ENCODE assay signal across 9 cellular contexts in the genomic region with DNA sequence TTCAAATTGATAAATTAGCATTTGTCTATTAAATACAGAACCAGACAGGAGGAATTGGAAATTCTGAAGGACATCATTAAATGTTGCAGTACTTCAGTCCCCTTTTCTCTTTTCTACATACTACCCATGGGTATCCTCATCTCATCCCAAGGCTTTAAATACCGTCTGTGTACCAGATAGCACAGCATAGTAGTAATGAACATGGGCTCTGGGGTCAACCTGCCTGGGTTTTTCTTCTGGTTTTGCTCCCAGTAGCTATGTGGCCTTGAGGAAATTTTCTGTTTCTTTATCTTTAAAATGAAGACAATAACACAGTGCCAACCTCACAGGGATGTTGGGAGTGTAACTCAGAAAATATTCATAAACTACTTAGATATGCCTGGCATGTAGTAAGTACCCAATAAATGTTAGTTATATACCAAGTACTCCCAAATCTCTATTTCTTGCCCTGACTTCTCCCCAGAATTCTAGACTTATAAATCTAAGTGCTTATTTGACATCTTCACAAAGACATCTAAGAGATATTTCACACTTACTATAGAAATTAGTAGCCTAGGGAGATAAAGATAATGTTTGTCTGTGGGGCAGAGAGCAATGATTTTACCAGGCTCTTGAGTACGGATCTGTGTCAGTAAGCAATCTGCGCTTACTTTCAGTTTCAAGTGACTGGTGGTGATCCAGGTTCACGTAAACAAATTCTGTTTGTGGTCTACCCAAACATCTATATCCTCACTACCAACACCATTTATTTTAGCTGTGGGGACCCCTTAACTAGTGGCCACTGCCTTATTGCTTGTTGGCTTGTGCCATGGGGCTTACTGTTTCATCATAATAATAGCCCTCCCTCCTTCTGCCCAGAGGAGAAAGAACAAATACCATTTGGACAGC. TPM values are rescaled to one million over a fixed set of nuclear protein-coding genes. Genes with fewer than 3 reads are reported as not detected.
A peak's percentile ranks its signal among the peaks of the same experiment; 100 is the strongest.
DNase-seq lines count a peak whose midpoint lies in the region; ATAC-seq and TF ChIP-seq lines count a peak whose summit lies in the region.
"Had no signal": no experiment of that assay in that cellular context is flagged by ENCODE, and none has a peak within 500 bp of the region (broad histone marks: within the 10 kb centered on the region; RNA-seq: fewer than 3 reads in every experiment).

No MANE protein-coding gene starts in this region.

- TF ChIP-seq CTCF in parathyroid adenoma (IDR thresholded peaks at IDR 0.05) = no peak

- DNase-seq in GF-D8 (lab: John Stamatoyannopoulos, UW) (no peak), glomerular visceral epithelial cell (ENCODE audit: extremely low spot score) (no peak), mucosa of gallbladder (ENCODE audit: low spot score) (no peak), Kasumi-1 (lab: John Stamatoyannopoulos, UW) (no peak)

- no peaks in the 10 kb centered on the region for H3K4me1 ChIP-seq in parathyroid adenoma

- peak overlapping the region; percentile 67 for H2AFZ ChIP-seq in parathyroid adenoma

- H3K4me3 ChIP-seq in parathyroid adenoma (ENCODE audit: low read depth, low read length) = no peak overlapping the region
- H3K4me3 ChIP-seq: smooth muscle cell had no signal

- no peaks in the 10 kb centered on the region for H3K79me2 ChIP-seq in parathyroid adenoma

- H3K9ac ChIP-seq in parathyroid adenoma = no peak overlapping the region

- H3K9me3 ChIP-seq in parathyroid adenoma (ENCODE audit: control insufficient read depth, low read length) = no peaks in the 10 kb centered on the region

- H3K27ac ChIP-seq in parathyroid adenoma = no peak overlapping the region

- no peaks in the 10 kb centered on the region for H3K27me3 ChIP-seq in parathyroid adenoma (ENCODE audit: control insufficient read depth, insufficient read depth, low read length)

- no peaks in the 10 kb centered on the region for H3K36me3 ChIP-seq in parathyroid adenoma (ENCODE audit: control insufficient read depth, insufficient read depth, low read length)

- ATAC-seq in GM19025 (IDR thresholded peaks at IDR 0.05; ENCODE audit: low read depth, unreplicated experiment) (peak; percentile 90), HG02798 (IDR thresholded peaks at IDR 0.05; ENCODE audit: poor library complexity, unreplicated experiment) (peak; percentile 89)

- no peak overlapping the region for H3K4me2 ChIP-seq in parathyroid adenoma (ENCODE audit: low read length)
- H3K4me2 ChIP-seq: smooth muscle cell had no signal

- TF ChIP-seq POLR2A in Raji (IDR thresholded peaks at IDR 0.05; ENCODE audit: insufficient read depth, low read depth, low read length) = 0 out of 2 replicates have a peak, but pooled peaks have one; percentile 18

RNA-seq across cellular contexts. Expression of a gene that starts 37.3 kb away (rescaled TPM):
- 6.5 TPM for total RNA-seq in mucosa of gallbladder
